In the genomic region with DNA sequence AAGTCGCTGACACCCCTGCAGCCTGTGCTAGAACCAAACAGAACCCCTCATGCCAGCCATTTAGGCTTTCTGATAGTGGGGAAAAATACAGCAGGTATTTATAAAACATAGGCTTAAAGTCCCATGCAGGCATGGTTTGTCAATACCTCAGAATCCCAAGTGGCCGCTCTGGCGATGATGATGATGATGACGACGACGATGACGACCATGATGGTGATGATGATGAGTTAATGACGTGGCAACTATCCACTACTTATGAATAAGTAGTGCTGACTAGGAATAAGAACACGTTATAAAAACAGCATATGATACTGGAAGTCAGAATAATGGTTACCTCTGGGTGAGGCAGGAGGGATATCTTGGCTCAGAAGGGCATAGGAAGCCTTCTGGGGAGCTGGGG, we compare ENCODE assay signal across 3 cellular contexts.
TF ChIP-seq lines count a peak whose summit lies in the region.

No MANE protein-coding gene starts in this region.

TF ChIP-seq in HepG2, 621 proteins besides CTCF, POLR2A, EP300 and RAD21:
- TF ChIP-seq, protein P1, sequence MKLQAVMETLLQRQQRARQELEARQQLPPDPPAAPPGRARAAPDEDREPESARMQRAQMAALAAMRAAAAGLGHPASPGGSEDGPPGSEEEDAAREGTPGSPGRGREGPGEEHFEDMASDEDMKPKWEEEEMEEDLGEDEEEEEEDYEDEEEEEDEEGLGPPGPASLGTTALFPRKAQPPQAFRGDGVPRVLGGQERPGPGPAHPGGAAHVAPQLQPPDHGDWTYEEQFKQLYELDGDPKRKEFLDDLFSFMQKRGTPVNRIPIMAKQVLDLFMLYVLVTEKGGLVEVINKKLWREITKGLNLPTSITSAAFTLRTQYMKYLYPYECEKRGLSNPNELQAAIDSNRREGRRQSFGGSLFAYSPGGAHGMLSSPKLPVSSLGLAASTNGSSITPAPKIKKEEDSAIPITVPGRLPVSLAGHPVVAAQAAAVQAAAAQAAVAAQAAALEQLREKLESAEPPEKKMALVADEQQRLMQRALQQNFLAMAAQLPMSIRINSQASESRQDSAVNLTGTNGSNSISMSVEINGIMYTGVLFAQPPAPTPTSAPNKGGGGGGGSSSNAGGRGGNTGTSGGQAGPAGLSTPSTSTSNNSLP (IDR thresholded peaks at IDR 0.05; ENCODE audit: low read depth, low read length) = no peak
- peak; percentile 94 for TF ChIP-seq CREB1 (IDR thresholded peaks at IDR 0.05)
- no peak for TF ChIP-seq CREB1 (CRISPR knock-in tag; IDR thresholded peaks at IDR 0.05)
- TF ChIP-seq NR3C1 (CRISPR knock-in tag; IDR thresholded peaks at IDR 0.05) = no peak
- no peak for TF ChIP-seq SMAD9 (CRISPR knock-in tag; IDR thresholded peaks at IDR 0.05)
- TF ChIP-seq RBM39 (IDR thresholded peaks at IDR 0.05; ENCODE audit: low read depth, low read length, poor library complexity, severe bottlenecking) = no peak

TF ChIP-seq in HEK293, 187 proteins besides CTCF, POLR2A, EP300 and RAD21:
- no peak for TF ChIP-seq SALL2 (tag by site-specific recombination; IDR thresholded peaks at IDR 0.05; ENCODE audit: borderline replicate concordance)
- TF ChIP-seq, protein P2, sequence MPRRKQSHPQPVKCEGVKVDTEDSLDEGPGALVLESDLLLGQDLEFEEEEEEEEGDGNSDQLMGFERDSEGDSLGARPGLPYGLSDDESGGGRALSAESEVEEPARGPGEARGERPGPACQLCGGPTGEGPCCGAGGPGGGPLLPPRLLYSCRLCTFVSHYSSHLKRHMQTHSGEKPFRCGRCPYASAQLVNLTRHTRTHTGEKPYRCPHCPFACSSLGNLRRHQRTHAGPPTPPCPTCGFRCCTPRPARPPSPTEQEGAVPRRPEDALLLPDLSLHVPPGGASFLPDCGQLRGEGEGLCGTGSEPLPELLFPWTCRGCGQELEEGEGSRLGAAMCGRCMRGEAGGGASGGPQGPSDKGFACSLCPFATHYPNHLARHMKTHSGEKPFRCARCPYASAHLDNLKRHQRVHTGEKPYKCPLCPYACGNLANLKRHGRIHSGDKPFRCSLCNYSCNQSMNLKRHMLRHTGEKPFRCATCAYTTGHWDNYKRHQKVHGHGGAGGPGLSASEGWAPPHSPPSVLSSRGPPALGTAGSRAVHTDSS (tag by site-specific recombination; IDR thresholded peaks at IDR 0.05) = peak; percentile 54; the same call in 1 of the 2 replicates
- TF ChIP-seq ZNF701 (tag by site-specific recombination; IDR thresholded peaks at IDR 0.05) = no peak
- TF ChIP-seq, protein P3, sequence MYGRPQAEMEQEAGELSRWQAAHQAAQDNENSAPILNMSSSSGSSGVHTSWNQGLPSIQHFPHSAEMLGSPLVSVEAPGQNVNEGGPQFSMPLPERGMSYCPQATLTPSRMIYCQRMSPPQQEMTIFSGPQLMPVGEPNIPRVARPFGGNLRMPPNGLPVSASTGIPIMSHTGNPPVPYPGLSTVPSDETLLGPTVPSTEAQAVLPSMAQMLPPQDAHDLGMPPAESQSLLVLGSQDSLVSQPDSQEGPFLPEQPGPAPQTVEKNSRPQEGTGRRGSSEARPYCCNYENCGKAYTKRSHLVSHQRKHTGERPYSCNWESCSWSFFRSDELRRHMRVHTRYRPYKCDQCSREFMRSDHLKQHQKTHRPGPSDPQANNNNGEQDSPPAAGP (tag by site-specific recombination; IDR thresholded peaks at IDR 0.05) = no peak
- TF ChIP-seq ZNF768 (tag by site-specific recombination; IDR thresholded peaks at IDR 0.05) = no peak
TF ChIP-seq in HEK293: peak in this region for 1.

TF ChIP-seq in K562, 482 proteins besides CTCF, POLR2A, EP300 and RAD21:
- TF ChIP-seq CREM (IDR thresholded peaks at IDR 0.05; ENCODE audit: low read depth) (peak; percentile 29; the same call in 1 of the 2 replicates), ATF1 (CRISPR knock-in tag; IDR thresholded peaks at IDR 0.05) (no peak), ATF1 (tag; IDR thresholded peaks at IDR 0.05) (peak; percentile 63), CREB1 (IDR thresholded peaks at IDR 0.05) (peak; percentile 73), CREB1 (CRISPR knock-in tag; IDR thresholded peaks at IDR 0.05) (no peak), U2AF2 (optimal IDR thresholded peaks at IDR 0.05; ENCODE audit: low read depth, low read length) (no peak)
- TF ChIP-seq, protein P4, sequence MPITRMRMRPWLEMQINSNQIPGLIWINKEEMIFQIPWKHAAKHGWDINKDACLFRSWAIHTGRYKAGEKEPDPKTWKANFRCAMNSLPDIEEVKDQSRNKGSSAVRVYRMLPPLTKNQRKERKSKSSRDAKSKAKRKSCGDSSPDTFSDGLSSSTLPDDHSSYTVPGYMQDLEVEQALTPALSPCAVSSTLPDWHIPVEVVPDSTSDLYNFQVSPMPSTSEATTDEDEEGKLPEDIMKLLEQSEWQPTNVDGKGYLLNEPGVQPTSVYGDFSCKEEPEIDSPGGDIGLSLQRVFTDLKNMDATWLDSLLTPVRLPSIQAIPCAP (CRISPR knock-in tag; IDR thresholded peaks at IDR 0.05; ENCODE audit: borderline replicate concordance) = no peak
